In genomic region chr6:162528538-162528937, GRCh38 we compare ENCODE assay signal across 8 cellular contexts.
"Had no signal": no experiment of that assay in that cellular context is flagged by ENCODE, and none has a peak within 500 bp of the region (broad histone marks: within the 10 kb centered on the region; RNA-seq: fewer than 3 reads in every experiment).

No MANE protein-coding gene starts in this region.

- H3K9ac ChIP-seq: GM23248 had no signal

- H3K4me3 ChIP-seq: GM23248, HAP-1, K562 had no signal

- H3K36me3 ChIP-seq: HAP-1 had no signal

- DNase-seq: GM23248, GOT3, H7, IMR-90 had no signal

- H3K9me3 ChIP-seq: HAP-1 had no signal

- H3K27ac ChIP-seq: GM23248, HL-60 had no signal

- ATAC-seq: HCT116, K562 had no signal
